Comparison of ENCODE assay signal across 28 cellular contexts in genomic region chr7:36707465-36707864, GRCh38. TPM values are rescaled to one million over a fixed set of nuclear protein-coding genes. Genes with fewer than 3 reads are reported as not detected.
A peak's percentile ranks its signal among the peaks of the same experiment; 100 is the strongest.
DNase-seq lines count a peak whose midpoint lies in the region; ATAC-seq and TF ChIP-seq lines count a peak whose summit lies in the region.
"Had no signal": no experiment of that assay in that cellular context is flagged by ENCODE, and none has a peak within 500 bp of the region (broad histone marks: within the 10 kb centered on the region; RNA-seq: fewer than 3 reads in every experiment).

No MANE protein-coding gene starts in this region.

- H3K9ac ChIP-seq in trophoblast cell (ENCODE audit: low read length), result no peak overlapping the region

- peaks cover 95% of the 10 kb centered on the region for H3K4me1 Mint-ChIP-seq in activated T-cell treated with anti-CD3 and anti-CD28 coated beads, Interleukin-2, amount 50 U/mL, for 24 hours (ENCODE audit: low read depth)
- peaks cover 61% of the 10 kb centered on the region for H3K4me1 Mint-ChIP-seq in activated naive CD8-positive, alpha-beta T cell (ENCODE audit: low read depth)
- H3K4me1 Mint-ChIP-seq in natural killer cell, result peaks cover 95 to 98% of the 10 kb centered on the region in 2 donors
- H3K4me1 Mint-ChIP-seq: CD4-positive, CD25-positive, alpha-beta regulatory T cell; neural crest cell had no signal

- no peaks in the 10 kb centered on the region for H3K79me1 ChIP-seq in trophoblast cell (ENCODE audit: low read length)

- no peak for TF ChIP-seq CTCF in natural killer cell (IDR thresholded peaks at IDR 0.05)
- no peak for TF ChIP-seq CTCF in BE2C (IDR thresholded peaks at IDR 0.05; ENCODE audit: low read depth, low read length)

- peaks cover 83% of the 10 kb centered on the region for H3K36me3 Mint-ChIP-seq in activated T-cell treated with anti-CD3 and anti-CD28 coated beads, Interleukin-2, amount 50 U/mL, for 24 hours (ENCODE audit: low read depth)
- peaks cover 35% of the 10 kb centered on the region for H3K36me3 Mint-ChIP-seq in activated naive CD8-positive, alpha-beta T cell
- H3K36me3 Mint-ChIP-seq in natural killer cell, result peaks cover 78% of the 10 kb centered on the region

- H3K4ac ChIP-seq in trophoblast cell (ENCODE audit: low read depth, low read length), result no peak overlapping the region

- no peak overlapping the region for H4K12ac ChIP-seq in trophoblast cell (ENCODE audit: low read depth, low read length)

- no peaks in the 10 kb centered on the region for H3K4me1 ChIP-seq in trophoblast cell (ENCODE audit: control insufficient read depth in 1 of 2, insufficient read depth in 2 of 2, low read length in 2 of 2)
- H3K4me1 ChIP-seq in BE2C, result no peaks in the 10 kb centered on the region
- H3K4me1 ChIP-seq: gastrocnemius medialis, uterus had no signal

- H3K4me3 Mint-ChIP-seq in activated T-cell treated with anti-CD3 and anti-CD28 coated beads, Interleukin-2, amount 50 U/mL, for 24 hours, result peak overlapping the region; percentile 53
- H3K4me3 Mint-ChIP-seq in activated naive CD8-positive, alpha-beta T cell, result peak overlapping the region; percentile 42
- H3K4me3 Mint-ChIP-seq in natural killer cell, result no peak overlapping the region
- H3K4me3 Mint-ChIP-seq: CD4-positive, CD25-positive, alpha-beta regulatory T cell; neural crest cell had no signal

- H3K9me3 Mint-ChIP-seq in activated T-cell treated with anti-CD3 and anti-CD28 coated beads, Interleukin-2, amount 50 U/mL, for 24 hours, result peaks cover 26% of the 10 kb centered on the region
- H3K9me3 Mint-ChIP-seq in activated naive CD8-positive, alpha-beta T cell (ENCODE audit: low read depth), result peaks cover 10% of the 10 kb centered on the region
- H3K9me3 Mint-ChIP-seq in natural killer cell, result peaks cover 0 to 10% of the 10 kb centered on the region in 2 donors

- H2AFZ ChIP-seq in trophoblast cell (ENCODE audit: insufficient read depth, low read length, poor library complexity), result no peak overlapping the region

- no peak overlapping the region for H3K23ac ChIP-seq in trophoblast cell (ENCODE audit: low read length)

- H2BK5ac ChIP-seq in trophoblast cell (ENCODE audit: low read depth, low read length, poor library complexity), result no peak overlapping the region

- H3K79me2 ChIP-seq in trophoblast cell (ENCODE audit: control insufficient read depth, insufficient read depth, low read length, poor library complexity), result no peaks in the 10 kb centered on the region

- H2BK12ac ChIP-seq in trophoblast cell (ENCODE audit: low read length), result no peak overlapping the region

- peak overlapping the region; percentile 96 for H3K27ac Mint-ChIP-seq in activated T-cell treated with anti-CD3 and anti-CD28 coated beads, Interleukin-2, amount 50 U/mL, for 24 hours
- H3K27ac Mint-ChIP-seq in activated naive CD8-positive, alpha-beta T cell, result peak overlapping the region; percentile 95
- peak overlapping the region; percentile 91 to 97 for H3K27ac Mint-ChIP-seq in natural killer cell
- H3K27ac Mint-ChIP-seq: CD4-positive, CD25-positive, alpha-beta regulatory T cell had no signal

- H3K27me3 ChIP-seq in trophoblast cell (ENCODE audit: insufficient read depth, low read length), result no peaks in the 10 kb centered on the region
- no peaks in the 10 kb centered on the region for H3K27me3 ChIP-seq in BE2C
- H3K27me3 ChIP-seq: gastrocnemius medialis, ovary, uterus had no signal

- no CpG with 5 or more reads among the region's 3 CpGs for WGBS in trophoblast cell (ENCODE audit: extremely low coverage, insufficient coverage, insufficient read length)

- H3K9me3 ChIP-seq in trophoblast cell (ENCODE audit: insufficient read depth, low read depth, low read length) (no peaks in the 10 kb centered on the region), BE2C (no peaks in the 10 kb centered on the region)
- H3K9me3 ChIP-seq: ovary, uterus had no signal

- H2BK120ac ChIP-seq in trophoblast cell (ENCODE audit: insufficient read depth, low read length, poor library complexity), result no peak overlapping the region

- intact Hi-C loops in natural killer cell (cut with micrococcal nuclease), result no loop called here

- no peak overlapping the region for H4K8ac ChIP-seq in trophoblast cell (ENCODE audit: low read depth, low read length)

- ATAC-seq in natural killer cell, result no peak
- ATAC-seq: gastrocnemius medialis, HCT116, HepG2, left cardiac atrium had no signal

- DNase-seq in activated T-cell treated with anti-CD3 and anti-CD28 coated beads, Interleukin-2, amount 50 U/mL, for 24 hours, result no peak
- DNase-seq in activated T-cell treated with anti-CD3 and anti-CD28 coated beads, Interleukin-2, amount 50 U/mL, for 1 hour, result no peak
- peak; percentile 11 for DNase-seq in M059J (ENCODE audit: low read depth)
- no peak for DNase-seq in natural killer cell
- no peak for DNase-seq in midbrain (lab: John Stamatoyannopoulos, UW)
- DNase-seq in trophoblast cell, result no peak
- no peak for DNase-seq in BE2C
- DNase-seq: activated gamma-delta T cell; CD4-positive, CD25-positive, alpha-beta regulatory T cell; gastrocnemius medialis; hippocampal formation; left cardiac atrium; MV-4-11; NCI-H1436; NCI-H2081 treated with DMSO at 0.1 percent for 48 hours; NCI-H2227 treated with DMSO at 0.1 percent for 48 hours; NCI-H526; ovary; Right ventricle myocardium superior; stimulated activated naive CD4-positive, alpha-beta T cell; uterus had no signal

- H2AK5ac ChIP-seq in trophoblast cell (ENCODE audit: low read length), result no peak overlapping the region

- H3K27ac ChIP-seq in trophoblast cell (ENCODE audit: low read depth, low read length), result no peak overlapping the region
- H3K27ac ChIP-seq: gastrocnemius medialis, ovary, thoracic aorta, uterus had no signal

- no peak overlapping the region for H3K4me2 ChIP-seq in trophoblast cell (ENCODE audit: low read length)

- H3K4me3 ChIP-seq in trophoblast cell (ENCODE audit: low read depth, low read length) (no peak overlapping the region), BE2C (ENCODE audit: low read depth, low read length) (no peak overlapping the region)
- H3K4me3 ChIP-seq: gastrocnemius medialis, ovary, thoracic aorta, uterus had no signal

- no peak overlapping the region for H4K91ac ChIP-seq in trophoblast cell (ENCODE audit: low read depth, low read length)

- no peaks in the 10 kb centered on the region for H3K36me3 ChIP-seq in trophoblast cell (ENCODE audit: control insufficient read depth in 1 of 2, insufficient read depth in 2 of 2, low read length in 2 of 2)
- no peaks in the 10 kb centered on the region for H3K36me3 ChIP-seq in BE2C
- H3K36me3 ChIP-seq: gastrocnemius medialis, ovary, thoracic aorta, uterus had no signal

- H3K27me3 Mint-ChIP-seq in activated T-cell treated with anti-CD3 and anti-CD28 coated beads, Interleukin-2, amount 50 U/mL, for 24 hours, result no peaks in the 10 kb centered on the region
- no peaks in the 10 kb centered on the region for H3K27me3 Mint-ChIP-seq in activated naive CD8-positive, alpha-beta T cell
- H3K27me3 Mint-ChIP-seq in natural killer cell (ENCODE audit: low read depth in 2 of 2), result no peaks in the 10 kb centered on the region

- no peak overlapping the region for H3K14ac ChIP-seq in trophoblast cell (ENCODE audit: low read length)

- no peak overlapping the region for H3K18ac ChIP-seq in trophoblast cell (ENCODE audit: low read length)

RNA-seq across cellular contexts. Expression of gene AOAH, which starts 16.8 kb away (rescaled TPM):
- total RNA-seq in M059J (2014; rRNA removed; shearing (Covaris generic)), result 2.6 and 3.0 TPM in 2 replicates
- 100 to 1,000 TPM; 263 to 403 (median 312) TPM for total RNA-seq in natural killer cell
- polyA plus RNA-seq in trophoblast cell (2013), result 0.17 and 0.44 TPM in 2 replicates
- not detected for polyA plus RNA-seq in BE2C (2012; ENCODE audit: insufficient read depth, insufficient read length, low read depth)
- total RNA-seq: endothelial cell of umbilical vein, HepG2, lung microvascular endothelial cell, neural crest cell had no signal
- polyA plus RNA-seq: endothelial cell of umbilical vein, HepG2 had no signal

Comparison
In these comparisons a context has a peak if more than half of its experiments do, and no peak if none do; other contexts are left out.
1. RNA of gene AOAH, which starts 16.8 kb away (total RNA-seq): 263 to 403 TPM in natural killer cell; 2.6 to 3.0 TPM in M059J; every median in the first group is over 10 times any median in the second.
2. Peak in every context shown above with its lines, with median percentiles within 50 percentile points of each other: H3K27ac Mint-ChIP-seq.